18 cellular contexts compared by ENCODE assay signal in genomic region chr18:51169731-51170130, GRCh38. TPM values are rescaled to one million over a fixed set of nuclear protein-coding genes. Genes with fewer than 3 reads are reported as not detected.
DNase-seq lines count a peak whose midpoint lies in the region; ATAC-seq lines count a peak whose summit lies in the region.
"Had no signal": no experiment of that assay in that cellular context is flagged by ENCODE, and none has a peak within 500 bp of the region (broad histone marks: within the 10 kb centered on the region; RNA-seq: fewer than 3 reads in every experiment).

No MANE protein-coding gene starts in this region.

- intact Hi-C loops in activated CD4-positive, alpha-beta T cell treated with anti-CD3 and anti-CD28 coated beads for 36 hours (cut with DNase I, micrococcal nuclease), result loop anchor here in 1 of 2 experiments (1.0 to 2.0 kb wide), 2 partner anchors 15 to 65 kb away; no protein-coding TSS in a partner anchor

- no peaks in the 10 kb centered on the region for H3K9me3 Mint-ChIP-seq in activated CD4-positive, alpha-beta T cell treated with anti-CD3 and anti-CD28 coated beads for 36 hours (ENCODE audit: low read depth)
- no peaks in the 10 kb centered on the region for H3K9me3 Mint-ChIP-seq in T-cell
- H3K9me3 Mint-ChIP-seq in naive thymus-derived CD8-positive, alpha-beta T cell, result no peaks in the 10 kb centered on the region
- H3K9me3 Mint-ChIP-seq: endodermal cell had no signal

- H3K4me3 Mint-ChIP-seq in activated CD4-positive, alpha-beta T cell treated with anti-CD3 and anti-CD28 coated beads for 36 hours, result peak overlapping the region; percentile 19
- H3K4me3 Mint-ChIP-seq in T-cell, result no peak overlapping the region
- H3K4me3 Mint-ChIP-seq in naive thymus-derived CD8-positive, alpha-beta T cell, result no peak overlapping the region
- H3K4me3 Mint-ChIP-seq: endodermal cell had no signal

- CTCF ChIA-PET in activated CD4-positive, alpha-beta T cell treated with anti-CD3 and anti-CD28 coated beads for 36 hours (lab: Charles Lee), result interaction anchor here (1.0 to 1.5 kb wide), 5 partner anchors 16 to 32 kb away, joined by 3 to 5 read pairs (median 5); no protein-coding TSS in a partner anchor
- CTCF ChIA-PET in T-cell (lab: Charles Lee), result no interaction called here

- H3K36me3 Mint-ChIP-seq in activated CD4-positive, alpha-beta T cell treated with anti-CD3 and anti-CD28 coated beads for 36 hours (ENCODE audit: low read depth), result peaks cover 16% of the 10 kb centered on the region
- H3K36me3 Mint-ChIP-seq in T-cell, result peaks cover 15% of the 10 kb centered on the region
- peaks cover 0 to 10% (median 0%) of the 10 kb centered on the region in 3 donors for H3K36me3 Mint-ChIP-seq in naive thymus-derived CD8-positive, alpha-beta T cell

- POLR2A ChIA-PET in activated CD4-positive, alpha-beta T cell treated with anti-CD3 and anti-CD28 coated beads for 36 hours (lab: Charles Lee), result interaction anchor here (0.9 to 1.8 kb wide), 2 partner anchors 16 to 17 kb away, joined by 5 to 6 read pairs; no protein-coding TSS in a partner anchor
- POLR2A ChIA-PET in T-cell (lab: Charles Lee), result no interaction called here
- POLR2A ChIA-PET in naive thymus-derived CD8-positive, alpha-beta T cell (lab: Charles Lee), result no interaction called here

- no peaks in the 10 kb centered on the region for H3K27me3 Mint-ChIP-seq in activated CD4-positive, alpha-beta T cell treated with anti-CD3 and anti-CD28 coated beads for 36 hours
- no peaks in the 10 kb centered on the region for H3K27me3 Mint-ChIP-seq in T-cell
- H3K27me3 Mint-ChIP-seq in naive thymus-derived CD8-positive, alpha-beta T cell, result no peaks in the 10 kb centered on the region

- peaks cover 61% of the 10 kb centered on the region for H3K4me1 Mint-ChIP-seq in activated CD4-positive, alpha-beta T cell treated with anti-CD3 and anti-CD28 coated beads for 36 hours
- peaks cover 32 to 50% (median 49%) of the 10 kb centered on the region in 3 donors for H3K4me1 Mint-ChIP-seq in T-cell
- H3K4me1 Mint-ChIP-seq in naive thymus-derived CD8-positive, alpha-beta T cell, result peaks cover 9 to 46% (median 16%) of the 10 kb centered on the region in 4 donors

- DNase-seq in activated CD4-positive, alpha-beta T cell treated with anti-CD3 and anti-CD28 coated beads for 36 hours, result no peak
- no peak for DNase-seq in activated CD4-positive, alpha-beta T cell treated with anti-CD3 and anti-CD28 coated beads for 48 hours
- DNase-seq in T-cell (no peak), glomerular visceral epithelial cell (ENCODE audit: extremely low spot score) (no peak), EL (no peak)
- DNase-seq in naive thymus-derived CD8-positive, alpha-beta T cell, result no peak
- DNase-seq: 8988T; activated effector memory CD4-positive, alpha-beta T cell treated with Interleukin-2 at 50 U/mL for 16 hours; endodermal cell; IMR-90; lower lobe of right lung; NCI-H1105 treated with DMSO at 0.1 percent for 48 hours; NCI-H345; PC-3; stimulated activated CD4-positive, alpha-beta T cell treated with anti-CD3 and anti-CD28 coated beads, Interleukin-4, amount 100 ng/mL, for 4 hours; stimulated activated naive CD4-positive, alpha-beta T cell had no signal

- peak; percentile 14 for ATAC-seq in activated CD4-positive, alpha-beta T cell treated with anti-CD3 and anti-CD28 coated beads for 36 hours
- peak; percentile 42 for ATAC-seq in GM21529 (IDR thresholded peaks at IDR 0.05; ENCODE audit: unreplicated experiment)
- no peak for ATAC-seq in T-cell (replicated peaks in 1 of 4)
- no peak for ATAC-seq in naive thymus-derived CD8-positive, alpha-beta T cell
- no peak for ATAC-seq in HG02973 (IDR thresholded peaks at IDR 0.05; ENCODE audit: unreplicated experiment)
- ATAC-seq: lower lobe of right lung, PC-3 had no signal

- peak overlapping the region; percentile 92 for H3K27ac Mint-ChIP-seq in activated CD4-positive, alpha-beta T cell treated with anti-CD3 and anti-CD28 coated beads for 36 hours
- peak overlapping the region; percentile 1 to 17 for H3K27ac Mint-ChIP-seq in T-cell
- H3K27ac Mint-ChIP-seq in naive thymus-derived CD8-positive, alpha-beta T cell, result peak overlapping the region in 7 of 10 donors; percentile 11 to 79 (median 46)
- H3K27ac Mint-ChIP-seq: endodermal cell had no signal

RNA-seq across cellular contexts. Expression of gene MEX3C, which starts 27.8 kb away (rescaled TPM):
- 10 to 100 TPM; 46.7 to 66.9 TPM for total RNA-seq in activated CD4-positive, alpha-beta T cell treated with anti-CD3 and anti-CD28 coated beads for 36 hours
- 10 to 100 TPM; 45.3 to 64.2 (median 52.0) TPM for total RNA-seq in T-cell
- total RNA-seq in naive thymus-derived CD8-positive, alpha-beta T cell, result 10 to 100 TPM; 54.3 to 57.6 TPM
- polyA plus RNA-seq in naive thymus-derived CD8-positive, alpha-beta T cell, result 1 to 10 TPM; 1.7 to 7.4 (median 6.9) TPM

Comparison
In these comparisons a context has a peak if more than half of its experiments do, and no peak if none do; other contexts are left out.
1. ATAC-seq: peak in activated CD4-positive, alpha-beta T cell treated with anti-CD3 and anti-CD28 coated beads for 36 hours (single experiment) and GM21529 (single experiment); none in T-cell (0 of 4), naive thymus-derived CD8-positive, alpha-beta T cell (0 of 2) and HG02973 (single experiment).
2. H3K27ac Mint-ChIP-seq: peak in every context shown above with its lines; median percentile 92 in activated CD4-positive, alpha-beta T cell treated with anti-CD3 and anti-CD28 coated beads for 36 hours; 46 in naive thymus-derived CD8-positive, alpha-beta T cell; 9 in T-cell.